Comparison of ENCODE assay signal across 10 cellular contexts in the genomic region with DNA sequence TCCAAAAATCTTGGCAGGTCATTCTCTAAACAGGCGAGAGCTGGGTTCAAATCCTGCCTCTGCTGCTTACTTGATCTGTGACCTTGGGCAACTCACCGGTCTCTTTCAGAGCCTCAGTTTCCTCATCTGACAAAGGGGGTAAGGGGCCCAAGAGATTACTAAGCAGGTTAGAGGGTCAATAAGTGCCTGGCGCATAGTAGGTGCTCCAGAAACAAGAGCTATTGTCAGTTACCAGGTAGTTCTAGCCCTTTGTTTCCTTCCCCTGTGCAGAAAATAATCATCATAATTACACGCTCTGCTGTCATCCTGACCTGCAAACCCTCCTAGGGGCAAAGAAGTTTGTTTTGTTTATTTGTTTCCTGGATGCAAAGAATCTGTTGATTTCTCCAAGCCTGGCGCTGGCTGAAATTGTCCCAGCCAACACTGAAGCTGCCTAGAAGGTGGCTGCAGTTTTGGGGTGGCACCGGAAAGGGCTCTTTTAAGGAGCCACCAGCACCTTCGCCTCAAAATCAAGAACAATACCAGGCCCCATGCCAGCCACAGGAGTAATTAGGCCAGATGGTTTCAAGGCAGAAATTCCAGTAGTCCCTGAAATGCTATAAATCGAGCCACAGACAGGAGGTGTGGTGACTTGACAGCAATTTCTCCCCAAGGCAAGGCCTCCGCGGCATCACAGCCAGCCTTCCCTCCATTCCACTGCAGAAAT. TPM values are rescaled to one million over a fixed set of nuclear protein-coding genes. Genes with fewer than 3 reads are reported as not detected.
DNase-seq lines count a peak whose midpoint lies in the region; ATAC-seq and TF ChIP-seq lines count a peak whose summit lies in the region.
"Had no signal": no experiment of that assay in that cellular context is flagged by ENCODE, and none has a peak within 500 bp of the region (broad histone marks: within the 10 kb centered on the region; RNA-seq: fewer than 3 reads in every experiment).

No MANE protein-coding gene starts in this region.

- H3K4me3 ChIP-seq in heart left ventricle (no peak overlapping the region), gastrocnemius medialis (no peak overlapping the region)

- H3K36me3 ChIP-seq in heart left ventricle, result no peaks in the 10 kb centered on the region
- H3K36me3 ChIP-seq in gastrocnemius medialis, result no peaks in the 10 kb centered on the region

- H3K27me3 ChIP-seq in heart left ventricle (no peaks in the 10 kb centered on the region), gastrocnemius medialis (no peaks in the 10 kb centered on the region)

- H3K9me3 ChIP-seq in heart left ventricle (no peaks in the 10 kb centered on the region), gastrocnemius medialis (no peaks in the 10 kb centered on the region)

- no peaks in the 10 kb centered on the region for H3K9me3 Mint-ChIP-seq in HFFc6

- intact Hi-C loops in heart left ventricle (cut with DNase I) (loop anchor here in 3 of 10 donors (5.0 to 10.0 kb wide), 2 partner anchors 48 to 50 kb away; no protein-coding TSS in a partner anchor), gastrocnemius medialis (cut with DNase I; ENCODE audit: low total_unique reads) (no loop called here)

- no peaks in the 10 kb centered on the region for H3K36me3 Mint-ChIP-seq in HFFc6 (ENCODE audit: low read depth)

- peaks cover 28% of the 10 kb centered on the region for H3K4me1 Mint-ChIP-seq in HFFc6 (ENCODE audit: low read depth)

- 58 to 66% (median 63%) methylated on average over 10 of the region's 10 CpGs for WGBS in heart left ventricle, 4 donors

- in situ Hi-C loops in gastrocnemius medialis (cut with MboI; ENCODE audit: low sequenced_read_pairs in 4 of 4), result loop anchor here in 2 of 4 donors (5.0 to 10.0 kb wide), 2 partner anchors 50 to 212 kb away; no protein-coding TSS in a partner anchor
- in situ Hi-C loops in KBM-7 (cut with MboI; ENCODE audit: low pct_unique_long_range_greater_than_20kb, low sequenced_read_pairs), result no loop called here

- peaks cover 36% of the 10 kb centered on the region for H3K27me3 Mint-ChIP-seq in HFFc6 (ENCODE audit: insufficient read depth)

- peak overlapping the region; percentile 36; the same call in 1 of the 2 replicates for H3K27ac Mint-ChIP-seq in HFFc6

- no peak overlapping the region for H3K4me3 Mint-ChIP-seq in HFFc6

- DNase-seq in HFFc6 (peak; percentile 18), amniotic epithelial cell (ENCODE audit: low read depth) (peak; percentile 73), heart left ventricle (no peak), gastrocnemius medialis (no peak), HK-2 (ENCODE audit: unreplicated experiment) (no peak), KBM-7 (no peak)
- no peak for DNase-seq in NK-92 treated with Interleukin-12 subunit alpha and Interleukin-12 subunit beta, amount 100 ng/mL, for 24 hours (lab: John Stamatoyannopoulos, UW)
- no peak for DNase-seq in stimulated activated naive CD8-positive, alpha-beta T cell treated with anti-CD3 and anti-CD28 coated beads, Interleukin-15, Interleukin-2, amounts not matched to agents 100 U/mL and 50 U/mL, for 24 hours
- DNase-seq: activated CD4-positive, CD25-positive, alpha-beta regulatory T cell; effector memory CD4-positive, alpha-beta T cell had no signal

- no peak for TF ChIP-seq POLR2A in heart left ventricle (IDR thresholded peaks at IDR 0.05)
- no peak for TF ChIP-seq POLR2A in gastrocnemius medialis (IDR thresholded peaks at IDR 0.05)

- ATAC-seq in heart left ventricle, result peak in 3 of 4 donors; percentile 16 to 68 (median 56)
- ATAC-seq in gastrocnemius medialis, result no peak
- no peak for ATAC-seq in stimulated activated naive CD8-positive, alpha-beta T cell treated with anti-CD3 and anti-CD28 coated beads, Interleukin-15, Interleukin-2, amounts not matched to agents 100 U/mL and 50 U/mL, for 24 hours

- H3K27ac ChIP-seq in heart left ventricle (peak overlapping the region; percentile 42 to 94 (median 82)), gastrocnemius medialis (peak overlapping the region; percentile 80 to 92 (median 88))

- TF ChIP-seq CTCF in HFFc6 (IDR thresholded peaks at IDR 0.05) (no peak), heart left ventricle (IDR thresholded peaks at IDR 0.05) (no peak), gastrocnemius medialis (IDR thresholded peaks at IDR 0.05 in 4 of 5, conservative IDR thresholded peaks at IDR 0.05 in 1 of 5) (no peak)

- H3K4me1 ChIP-seq in heart left ventricle (peaks cover 0 to 54% (median 30%) of the 10 kb centered on the region in 12 donors), gastrocnemius medialis (peaks cover 38 to 53% of the 10 kb centered on the region in 2 donors)

RNA-seq across cellular contexts. Expression of a gene that starts 10.2 kb away (rescaled TPM):
- 10 to 100 TPM; 15.2 to 21.2 (median 19.0) TPM for total RNA-seq in HFFc6 (2021; fragmentation: NEBNext Ultra II Directional; extraction: Animal tissue kit (Norgen Biotek cat#: 25700))
- total RNA-seq in heart left ventricle, result 10 to 100 TPM; 57.3 to 78.4 (median 74.3) TPM
- polyA plus RNA-seq in heart left ventricle, result 10 to 100 TPM; 20.0 to 32.7 TPM
- total RNA-seq in gastrocnemius medialis, result 10 to 100 TPM; 39.1 to 66.4 (median 60.4) TPM

RNA-seq across cellular contexts. Expression of a gene that starts 56.4 kb away (rescaled TPM):
- total RNA-seq in HFFc6 (2021; fragmentation: NEBNext Ultra II Directional; extraction: Animal tissue kit (Norgen Biotek cat#: 25700)), result 10 to 100 TPM; 12.7 to 19.0 (median 14.2) TPM
- total RNA-seq in heart left ventricle (10 to 100 TPM in 1 of 9 donors, 1 to 10 TPM in 8; 5.8 to 14.1 (median 7.8) TPM), gastrocnemius medialis (10 to 100 TPM; 15.7 to 25.7 (median 22.3) TPM)
- 1 to 10 TPM; 4.4 to 6.3 TPM for polyA plus RNA-seq in heart left ventricle

Comparison
In these comparisons a context has a peak if more than half of its experiments do, and no peak if none do; other contexts are left out.
1. DNase-seq: peak in HFFc6 (single experiment) and amniotic epithelial cell (single experiment); none in heart left ventricle (0 of 5), gastrocnemius medialis (0 of 2), NK-92 treated with Interleukin-12 subunit alpha and Interleukin-12 subunit beta, amount 100 ng/mL, for 24 hours (single experiment), HK-2 (single experiment), KBM-7 (single experiment) and stimulated activated naive CD8-positive, alpha-beta T cell treated with anti-CD3 and anti-CD28 coated beads, Interleukin-15, Interleukin-2, amounts not matched to agents 100 U/mL and 50 U/mL, for 24 hours (single experiment).
2. ATAC-seq: peak in heart left ventricle (3 of 4); none in gastrocnemius medialis (0 of 2) and stimulated activated naive CD8-positive, alpha-beta T cell treated with anti-CD3 and anti-CD28 coated beads, Interleukin-15, Interleukin-2, amounts not matched to agents 100 U/mL and 50 U/mL, for 24 hours (single experiment).